Comparison of ENCODE assay signal across 8 cellular contexts in genomic region chr19:48332662-48333466, GRCh38.
DNase-seq lines count a peak whose midpoint lies in the region; ATAC-seq and TF ChIP-seq lines count a peak whose summit lies in the region.

No MANE protein-coding gene starts in this region.

- ATAC-seq in HG03159 (IDR thresholded peaks at IDR 0.05; ENCODE audit: unreplicated experiment), result peak; percentile 60
- ATAC-seq in central memory CD8-positive, alpha-beta T cell (replicated peaks; ENCODE audit: extremely low read depth, poor library complexity, severe bottlenecking), result peak; percentile 73

- DNase-seq in AG08396 (ENCODE audit: low spot score) (peak; percentile 93), NCI-H2227 (lab: John Stamatoyannopoulos, UW; ENCODE audit: unreplicated experiment) (peak; percentile 97), islet precursor cell (peak; percentile 96)
- peak; percentile 72 to 92 (median 81) for DNase-seq in activated CD4-positive, CD25-positive, alpha-beta regulatory T cell (lab: John Stamatoyannopoulos, UW)
- peak; percentile 83 to 95 for DNase-seq in central memory CD8-positive, alpha-beta T cell (ENCODE audit: low spot score in 2 of 2)
- peak; percentile 84 for DNase-seq in stimulated activated CD4-positive, alpha-beta T cell treated with anti-CD3 and anti-CD28 coated beads, Interleukin-12 subunit alpha, Interleukin-12 subunit beta, amount 100 ng/mL, for 4 hours

- no peaks in the 10 kb centered on the region for H3K27me3 Mint-ChIP-seq in central memory CD8-positive, alpha-beta T cell

- H3K4me3 Mint-ChIP-seq in central memory CD8-positive, alpha-beta T cell, result peak overlapping the region; percentile 99

- H3K27ac Mint-ChIP-seq in central memory CD8-positive, alpha-beta T cell (ENCODE audit: low read depth), result peak overlapping the region; percentile 96

- peaks cover 58% of the 10 kb centered on the region for H3K4me1 Mint-ChIP-seq in central memory CD8-positive, alpha-beta T cell

- no peaks in the 10 kb centered on the region for H3K9me3 Mint-ChIP-seq in central memory CD8-positive, alpha-beta T cell

- peak; percentile 64 for TF ChIP-seq POLR2A in GM18951 (IDR thresholded peaks at IDR 0.05; ENCODE audit: extremely low read depth, insufficient read depth, insufficient read length)

- peaks cover 43% of the 10 kb centered on the region for H3K36me3 Mint-ChIP-seq in central memory CD8-positive, alpha-beta T cell (ENCODE audit: insufficient read depth)

- in situ Hi-C loops in GM18951 (cut with MboI; ENCODE audit: low sequenced_read_pairs, unreplicated experiment), result no loop called here

Comparison
In these comparisons a context has a peak if more than half of its experiments do, and no peak if none do; other contexts are left out.
1. Peak in every context shown above with its lines: DNase-seq and ATAC-seq.